9 cellular contexts compared by ENCODE assay signal in the genomic region with DNA sequence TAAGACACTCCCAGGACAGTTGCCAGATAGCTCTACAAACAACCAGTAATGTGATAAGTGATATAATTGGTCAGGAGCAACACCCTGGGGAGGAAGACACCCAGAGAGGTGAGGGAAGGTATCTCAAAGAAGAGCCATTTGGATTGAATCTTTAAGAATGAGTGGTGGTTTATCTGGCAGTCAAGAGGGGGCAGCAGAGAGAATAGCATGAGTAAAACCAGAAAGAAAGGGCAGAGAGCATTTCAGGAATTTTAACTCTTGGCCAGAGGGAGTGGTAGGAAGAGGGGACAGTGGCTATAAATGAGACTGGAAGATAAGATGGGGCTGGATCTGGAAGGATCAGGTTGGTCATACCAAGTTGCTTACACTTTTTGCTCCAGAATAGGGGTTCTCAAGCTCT. TPM values are rescaled to one million over a fixed set of nuclear protein-coding genes. Genes with fewer than 3 reads are reported as not detected.
DNase-seq lines count a peak whose midpoint lies in the region; ATAC-seq, FAIRE-seq and TF ChIP-seq lines count a peak whose summit lies in the region.
"Had no signal": no experiment of that assay in that cellular context is flagged by ENCODE, and none has a peak within 500 bp of the region (broad histone marks: within the 10 kb centered on the region; RNA-seq: fewer than 3 reads in every experiment).

No MANE protein-coding gene starts in this region.

- FAIRE-seq in HTR-8/SVneo (lab: Jason Lieb, UNC) (peak; percentile 58), RCC 7860 (lab: Jason Lieb, UNC) (peak; percentile 76)

- no peak overlapping the region for H3K4me3 ChIP-seq in esophagus squamous epithelium

- H3K9me3 ChIP-seq in esophagus squamous epithelium = no peaks in the 10 kb centered on the region

- H3K36me3 ChIP-seq in esophagus squamous epithelium = no peaks in the 10 kb centered on the region

- no peak for ATAC-seq in HG03520 (IDR thresholded peaks at IDR 0.05; ENCODE audit: unreplicated experiment)

- H3K4me1 ChIP-seq in esophagus squamous epithelium = peaks cover 0 to under 1% (median 0%) of the 10 kb centered on the region in 3 donors

- peak; percentile 20 to 45 (median 36) for TF ChIP-seq CTCF in esophagus squamous epithelium (IDR thresholded peaks at IDR 0.05)

- intact Hi-C loops in esophagus squamous epithelium (cut with DNase I) = no loop called here

- TF ChIP-seq POLR2A in esophagus squamous epithelium (IDR thresholded peaks at IDR 0.05) = no peak

- no peak overlapping the region for H3K27ac ChIP-seq in esophagus squamous epithelium

- no peaks in the 10 kb centered on the region for H3K27me3 ChIP-seq in esophagus squamous epithelium

- peak; percentile 38 for DNase-seq in NCI-H345 (lab: John Stamatoyannopoulos, UW)
- no peak for DNase-seq in NCI-H345 treated with DMSO at 0.1 percent for 48 hours (lab: John Stamatoyannopoulos, UW; ENCODE audit: unreplicated experiment)
- peak; percentile 57 for DNase-seq in HTR-8/SVneo (ENCODE audit: insufficient read length, low spot score)
- DNase-seq in RCC 7860 (ENCODE audit: low spot score) = peak; percentile 26
- no peak for DNase-seq in esophagus squamous epithelium (lab: John Stamatoyannopoulos, UW)
- DNase-seq in pons (ENCODE audit: low spot score) = peak; percentile 43
- no peak for DNase-seq in NCI-H2029 (lab: John Stamatoyannopoulos, UW)

RNA-seq across cellular contexts. Expression of gene SEPTIN6, which starts 5.9 kb away (rescaled TPM):
- 10 to 100 TPM in 2 of 4 donors, 1 to 10 TPM in 2; 3.4 to 13.4 (median 8.2) TPM for total RNA-seq in esophagus squamous epithelium

RNA-seq across cellular contexts. Expression of gene SOWAHD, which starts 59.6 kb away (rescaled TPM):
- total RNA-seq in esophagus squamous epithelium = under 1 TPM in 1 of 4 donors, not detected in 3; 0.38 TPM
- total RNA-seq: CD4-positive, CD25-positive, alpha-beta regulatory T cell had no signal

Comparison
In these comparisons a context has a peak if more than half of its experiments do, and no peak if none do; other contexts are left out.
1. DNase-seq: peak in NCI-H345 (single experiment), HTR-8/SVneo (single experiment), RCC 7860 (single experiment) and pons (single experiment); none in NCI-H345 treated with DMSO at 0.1 percent for 48 hours (single experiment), esophagus squamous epithelium (single experiment) and NCI-H2029 (single experiment).